In genomic region chr19:6800991-6801396, GRCh38 we compare ENCODE assay signal across 8 cellular contexts. TPM values are rescaled to one million over a fixed set of nuclear protein-coding genes. Genes with fewer than 3 reads are reported as not detected.
DNase-seq lines count a peak whose midpoint lies in the region; TF ChIP-seq lines count a peak whose summit lies in the region.

No MANE protein-coding gene starts in this region.

- in situ Hi-C loops in astrocyte of the cerebellum (cut with HindIII; ENCODE audit: low sequenced_read_pairs), result no loop called here

- H3K4me3 ChIP-seq in astrocyte of the cerebellum (ENCODE audit: low read depth, low read length) (no peak overlapping the region), mucosa of rectum (ENCODE audit: low read length in 2 of 2) (peak overlapping the region; percentile 34 to 71)

- H3K4me3 Mint-ChIP-seq in IgD-negative memory B cell, result peak overlapping the region; percentile 87 to 94 (median 92)

- DNase-seq in DMS153 treated with DMSO at 0.1 percent for 48 hours (lab: John Stamatoyannopoulos, UW; ENCODE audit: unreplicated experiment) (peak; percentile 51), astrocyte of the cerebellum (ENCODE audit: low read depth) (peak; percentile 2), NCI-H69 (lab: John Stamatoyannopoulos, UW) (no peak), activated gamma-delta T cell (lab: John Stamatoyannopoulos, UW) (no peak)
- DNase-seq in stimulated activated CD4-positive, alpha-beta T cell treated with anti-CD3 and anti-CD28 coated beads, Interleukin-2, amount 100 ng/mL, for 48 hours, result no peak
- no peak for DNase-seq in stimulated activated CD4-positive, alpha-beta T cell treated with anti-CD3 and anti-CD28 coated beads, Interleukin-4, amount 100 ng/mL, for 1 hour

- H3K27me3 Mint-ChIP-seq in IgD-negative memory B cell, result peaks cover 2% of the 10 kb centered on the region

- no peaks in the 10 kb centered on the region for H3K27me3 ChIP-seq in mucosa of rectum (ENCODE audit: control insufficient read depth in 2 of 2, insufficient read depth in 2 of 2, low read length in 2 of 2)

- peak overlapping the region in 1 of 2 donors; percentile 38 for H3K9ac ChIP-seq in mucosa of rectum (ENCODE audit: low read depth in 1 of 2, low read length in 2 of 2)

- H3K9me3 Mint-ChIP-seq in IgD-negative memory B cell, result no peaks in the 10 kb centered on the region

- no peak for TF ChIP-seq CTCF in astrocyte of the cerebellum (IDR thresholded peaks at IDR 0.05; ENCODE audit: low read depth, low read length, missing control alignments)

- H3K27ac Mint-ChIP-seq in IgD-negative memory B cell, result peak overlapping the region; percentile 95 to 98 (median 98)

- H3K4me1 ChIP-seq in mucosa of rectum (ENCODE audit: control insufficient read depth in 2 of 2, insufficient read depth in 2 of 2, low read length in 2 of 2), result peaks cover 0 to 3% of the 10 kb centered on the region in 2 donors

- H3K27ac ChIP-seq in mucosa of rectum (ENCODE audit: low read depth in 2 of 2, low read length in 2 of 2), result peak overlapping the region; percentile 12 to 77

- no peaks in the 10 kb centered on the region for H3K9me3 ChIP-seq in mucosa of rectum (ENCODE audit: control insufficient read depth in 2 of 2, low read length in 2 of 2)

- H3K36me3 ChIP-seq in mucosa of rectum (ENCODE audit: control insufficient read depth in 2 of 2, insufficient read depth in 2 of 2, low read length in 2 of 2), result no peaks in the 10 kb centered on the region

- peaks cover 2% of the 10 kb centered on the region for H3K36me3 Mint-ChIP-seq in IgD-negative memory B cell

- peaks cover 44 to 56% (median 54%) of the 10 kb centered on the region in 3 donors for H3K4me1 Mint-ChIP-seq in IgD-negative memory B cell

RNA-seq across cellular contexts. Expression of gene VAV1, which starts 28.5 kb away (rescaled TPM):
- 47.5 TPM for polyA plus RNA-seq in IgD-negative memory B cell

RNA-seq across cellular contexts. Expression of gene SH2D3A, which starts 33.8 kb away (rescaled TPM):
- polyA plus RNA-seq in IgD-negative memory B cell, result 32.7 TPM

Comparison
In these comparisons a context has a peak if more than half of its experiments do, and no peak if none do; other contexts are left out.
1. DNase-seq: peak in DMS153 treated with DMSO at 0.1 percent for 48 hours (single experiment) and astrocyte of the cerebellum (single experiment); none in stimulated activated CD4-positive, alpha-beta T cell treated with anti-CD3 and anti-CD28 coated beads, Interleukin-2, amount 100 ng/mL, for 48 hours (0 of 2), NCI-H69 (single experiment), stimulated activated CD4-positive, alpha-beta T cell treated with anti-CD3 and anti-CD28 coated beads, Interleukin-4, amount 100 ng/mL, for 1 hour (single experiment) and activated gamma-delta T cell (single experiment).